ENCODE assay signal across 9 cellular contexts in the genomic region with DNA sequence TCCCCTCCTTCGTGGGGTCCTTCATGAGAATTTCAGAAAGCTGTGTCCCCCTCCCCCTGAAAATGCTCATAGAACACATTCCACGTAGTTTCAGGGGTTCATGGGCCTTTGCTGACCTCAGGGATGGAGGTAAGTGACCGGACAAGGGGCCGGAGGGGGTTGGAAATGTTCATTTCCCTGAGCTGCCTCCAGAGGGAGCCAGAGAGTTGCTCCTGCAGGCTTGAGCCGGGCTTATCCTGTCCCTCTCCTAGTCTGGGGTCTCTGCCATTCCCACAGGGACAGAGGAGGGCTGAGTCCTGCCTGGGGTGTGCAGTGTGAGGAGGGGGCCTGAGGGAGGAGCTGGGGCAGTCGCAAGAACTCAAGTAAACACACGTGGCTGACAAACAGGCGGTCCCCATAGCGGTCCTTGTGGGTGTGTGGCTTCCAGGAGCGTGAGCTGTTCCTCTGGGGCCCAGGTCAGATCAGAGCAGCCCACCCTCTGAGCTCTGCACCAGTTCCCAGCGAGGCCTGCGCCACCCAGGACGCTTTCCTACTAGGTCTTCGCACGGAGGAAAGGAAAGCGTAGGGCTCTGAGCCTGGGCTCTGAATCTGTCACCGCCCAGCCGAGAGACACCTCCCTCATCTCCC.
DNase-seq lines count a peak whose midpoint lies in the region; ATAC-seq and TF ChIP-seq lines count a peak whose summit lies in the region.
"Had no signal": no experiment of that assay in that cellular context is flagged by ENCODE, and none has a peak within 500 bp of the region (broad histone marks: within the 10 kb centered on the region; RNA-seq: fewer than 3 reads in every experiment).

No MANE protein-coding gene starts in this region.

- intact Hi-C loops in CD14-positive monocyte (cut with micrococcal nuclease) = no loop called here
- intact Hi-C loops in uterus (cut with DNase I; ENCODE audit: low total_unique reads) = loop anchor here (10.0 kb wide), 1 partner anchor 213 kb away; no protein-coding TSS in a partner anchor

- peaks cover 6 to 13% (median 11%) of the 10 kb centered on the region in 3 donors for H3K27me3 Mint-ChIP-seq in CD14-positive monocyte (ENCODE audit: low read depth in 3 of 3)
- peaks cover 13% of the 10 kb centered on the region for H3K27me3 Mint-ChIP-seq in GM23338 (ENCODE audit: insufficient read depth, low read depth, poor library complexity)
- H3K27me3 Mint-ChIP-seq in activated naive CD4-positive, alpha-beta T cell treated with anti-CD3 and anti-CD28 coated beads, Interleukin-2, amount 10 ng/mL, durations not matched to agents 7 days and 5 days = peaks cover 50% of the 10 kb centered on the region

- no peaks in the 10 kb centered on the region for H3K4me1 Mint-ChIP-seq in CD14-positive monocyte
- H3K4me1 Mint-ChIP-seq in GM23338 = peaks cover 4% of the 10 kb centered on the region; the same call in 2 of the 3 replicates
- H3K4me1 Mint-ChIP-seq in activated naive CD4-positive, alpha-beta T cell treated with anti-CD3 and anti-CD28 coated beads, Interleukin-2, amount 10 ng/mL, durations not matched to agents 7 days and 5 days = peaks cover 2% of the 10 kb centered on the region

- H3K9me3 ChIP-seq in uterus = no peaks in the 10 kb centered on the region

- TF ChIP-seq CTCF in CD14-positive monocyte (IDR thresholded peaks at IDR 0.05) = peak; percentile 62
- TF ChIP-seq CTCF in GM23338 (conservative IDR thresholded peaks at IDR 0.05; ENCODE audit: low read depth in 2 of 2) = peak; percentile 68 to 91
- peak; percentile 50 to 58 (median 53) for TF ChIP-seq CTCF in uterus (IDR thresholded peaks at IDR 0.05)

- no peaks in the 10 kb centered on the region for H4K20me1 ChIP-seq in GM23338 (replicated peaks; ENCODE audit: insufficient read depth)

- H3K4me1 ChIP-seq in GM23338 (ENCODE audit: insufficient read depth) (peaks cover under 1% of the 10 kb centered on the region; the same call in 1 of the 2 replicates), uterus (no peaks in the 10 kb centered on the region)

- CTCF ChIA-PET in activated naive CD4-positive, alpha-beta T cell treated with anti-CD3 and anti-CD28 coated beads, Interleukin-2, amount 10 ng/mL, durations not matched to agents 7 days and 5 days (lab: Charles Lee) = interaction anchor here (0.6 to 15.7 kb wide), 18 partner anchors 8 to 542 kb away, joined by 3 to 504 read pairs (median 4); partner anchors contain the start of gene WFS1

- H3K36me3 ChIP-seq in GM23338 (ENCODE audit: insufficient read depth) (no peaks in the 10 kb centered on the region), uterus (no peaks in the 10 kb centered on the region)

- H3K27me3 ChIP-seq in GM23338 (ENCODE audit: insufficient read depth) (no peaks in the 10 kb centered on the region), uterus (no peaks in the 10 kb centered on the region)

- H3K36me3 Mint-ChIP-seq in CD14-positive monocyte = no peaks in the 10 kb centered on the region
- peaks cover 13% of the 10 kb centered on the region; the same call in 2 of the 3 replicates for H3K36me3 Mint-ChIP-seq in GM23338 (ENCODE audit: low read depth)
- H3K36me3 Mint-ChIP-seq in activated naive CD4-positive, alpha-beta T cell treated with anti-CD3 and anti-CD28 coated beads, Interleukin-2, amount 10 ng/mL, durations not matched to agents 7 days and 5 days = no peaks in the 10 kb centered on the region
- H3K36me3 Mint-ChIP-seq: IgD-negative memory B cell had no signal

- no peaks in the 10 kb centered on the region for H3F3A ChIP-seq in GM23338 (replicated peaks; ENCODE audit: low read depth)

- no peak overlapping the region for H2AFZ ChIP-seq in GM23338

- no peak overlapping the region for H3K4me3 ChIP-seq in GM23338
- no peak overlapping the region for H3K4me3 ChIP-seq in uterus

- no peak overlapping the region for H3K4me2 ChIP-seq in GM23338

- no peaks in the 10 kb centered on the region for H3K79me2 ChIP-seq in GM23338 (replicated peaks; ENCODE audit: insufficient read depth)

- no peak overlapping the region for H3K4me3 Mint-ChIP-seq in CD14-positive monocyte
- no peak overlapping the region for H3K4me3 Mint-ChIP-seq in GM23338
- no peak overlapping the region for H3K4me3 Mint-ChIP-seq in activated naive CD4-positive, alpha-beta T cell treated with anti-CD3 and anti-CD28 coated beads, Interleukin-2, amount 10 ng/mL, durations not matched to agents 7 days and 5 days
- H3K4me3 Mint-ChIP-seq: IgD-negative memory B cell had no signal

- H3K27ac Mint-ChIP-seq in CD14-positive monocyte = no peak overlapping the region
- no peak overlapping the region for H3K27ac Mint-ChIP-seq in GM23338
- no peak overlapping the region for H3K27ac Mint-ChIP-seq in activated naive CD4-positive, alpha-beta T cell treated with anti-CD3 and anti-CD28 coated beads, Interleukin-2, amount 10 ng/mL, durations not matched to agents 7 days and 5 days

- DNase-seq in CD14-positive monocyte (ENCODE audit: low spot score) (no peak), GM23338 (ENCODE audit: low spot score) (peak; percentile 66), inferior parietal cortex (ENCODE audit: extremely low spot score) (peak; percentile 31), uterus (no peak), GF-D8 (lab: John Stamatoyannopoulos, UW) (no peak), foreskin melanocyte (no peak)
- DNase-seq in activated naive CD4-positive, alpha-beta T cell treated with anti-CD3 and anti-CD28 coated beads, Interleukin-2, amount 10 ng/mL, durations not matched to agents 7 days and 5 days = peak; percentile 46

- peaks cover 3 to 26% (median 12%) of the 10 kb centered on the region in 7 donors for H3K9me3 Mint-ChIP-seq in CD14-positive monocyte
- H3K9me3 Mint-ChIP-seq in GM23338 = peaks cover 26% of the 10 kb centered on the region; the same call in 2 of the 3 replicates
- peaks cover 8% of the 10 kb centered on the region for H3K9me3 Mint-ChIP-seq in activated naive CD4-positive, alpha-beta T cell treated with anti-CD3 and anti-CD28 coated beads, Interleukin-2, amount 10 ng/mL, durations not matched to agents 7 days and 5 days

- no peak for TF ChIP-seq POLR2A in uterus (IDR thresholded peaks at IDR 0.05)

- no peak overlapping the region for H3K27ac ChIP-seq in GM23338 (ENCODE audit: low read depth)
- H3K27ac ChIP-seq in uterus = no peak overlapping the region

- H3K9me2 ChIP-seq in GM23338 (ENCODE audit: insufficient read depth) = no peaks in the 10 kb centered on the region

- ATAC-seq in GM23338 (peak; percentile 62), GM19324 (IDR thresholded peaks at IDR 0.05; ENCODE audit: low FRiP score, unreplicated experiment) (no peak)

TF ChIP-seq in GM23338, 12 proteins besides CTCF, POLR2A, EP300 and RAD21 (continues in another document):
- TF ChIP-seq EZH2phosphoT487 (IDR thresholded peaks at IDR 0.05; ENCODE audit: unreplicated experiment) (no peak), POLR2AphosphoS5 (IDR thresholded peaks at IDR 0.05; ENCODE audit: low read depth) (no peak)

Comparison
In these comparisons a context has a peak if more than half of its experiments do, and no peak if none do; other contexts are left out.
1. DNase-seq: peak in GM23338 (single experiment), activated naive CD4-positive, alpha-beta T cell treated with anti-CD3 and anti-CD28 coated beads, Interleukin-2, amount 10 ng/mL, durations not matched to agents 7 days and 5 days (single experiment) and inferior parietal cortex (single experiment); none in CD14-positive monocyte (single experiment), uterus (0 of 2), GF-D8 (single experiment) and foreskin melanocyte (single experiment).
2. Peak in every context shown above with its lines, with median percentiles within 50 percentile points of each other: CTCF ChIP-seq.